ENCODE assay signal across 8 cellular contexts in the genomic region with DNA sequence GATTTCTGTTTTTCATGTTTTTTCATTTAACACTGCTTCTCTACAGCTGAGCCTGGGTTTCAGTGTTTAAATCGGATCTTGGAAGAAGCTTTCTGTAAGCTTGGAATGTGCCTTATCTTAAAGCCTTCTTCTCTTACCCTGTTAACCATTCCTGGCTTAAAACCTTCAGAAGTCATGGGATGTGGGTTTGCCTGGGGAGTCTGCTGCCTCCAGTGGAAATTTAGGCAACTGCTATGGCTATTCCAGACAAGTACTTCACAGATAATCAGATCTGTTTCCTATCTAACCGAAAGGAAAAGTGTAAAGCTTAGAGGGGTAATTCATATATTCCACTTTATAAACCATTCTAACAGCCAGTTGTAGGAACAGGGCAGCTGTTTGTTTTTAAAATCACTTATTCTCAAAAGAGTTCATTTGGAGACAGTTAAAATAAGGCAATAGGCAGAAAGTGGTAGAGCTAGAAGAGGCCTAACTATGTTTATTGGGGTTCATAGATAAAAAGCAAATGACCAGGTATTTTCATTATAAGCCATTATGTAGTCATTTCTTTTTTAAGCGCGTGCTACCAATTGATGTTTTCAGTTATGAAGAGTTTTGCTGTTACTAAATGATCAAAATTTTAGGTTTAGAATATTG.
DNase-seq lines count a peak whose midpoint lies in the region; ATAC-seq and TF ChIP-seq lines count a peak whose summit lies in the region.

No MANE protein-coding gene starts in this region.

- no peaks in the 10 kb centered on the region for H3K27me3 ChIP-seq in GM06990 (replicated peaks; ENCODE audit: control insufficient read depth, insufficient read depth, low read length)
- H3K27me3 ChIP-seq in MM.1S (replicated peaks; ENCODE audit: insufficient read depth, low read length): no peaks in the 10 kb centered on the region
- no peaks in the 10 kb centered on the region for H3K27me3 ChIP-seq in adipocyte (replicated peaks; ENCODE audit: control insufficient read depth, insufficient read depth, low read length)
- no peaks in the 10 kb centered on the region for H3K27me3 ChIP-seq in hepatocyte
- H3K27me3 ChIP-seq in testis: no peaks in the 10 kb centered on the region
- H3K27me3 ChIP-seq in effector memory CD4-positive, alpha-beta T cell (replicated peaks; ENCODE audit: control insufficient read depth, insufficient read depth, low read length, poor library complexity, severe bottlenecking): no peaks in the 10 kb centered on the region

- intact Hi-C loops in testis (cut with DNase I; ENCODE audit: low total_unique reads): no loop called here

- no peak for DNase-seq in GM06990 (ENCODE audit: extremely low read depth, insufficient read length)
- DNase-seq in MM.1S: no peak
- DNase-seq in adipocyte (ENCODE audit: low read depth): peak; percentile 71
- peak; percentile 71 for DNase-seq in hepatocyte (ENCODE audit: low spot score)
- peak; percentile 45 for DNase-seq in testis
- no peak for DNase-seq in effector memory CD4-positive, alpha-beta T cell

- no peaks in the 10 kb centered on the region for H3K9me2 ChIP-seq in MM.1S (replicated peaks; ENCODE audit: insufficient read depth, low read length)
- H3K9me2 ChIP-seq in hepatocyte (replicated peaks; ENCODE audit: insufficient read depth): no peaks in the 10 kb centered on the region

- peak; percentile 62 for TF ChIP-seq CTCF in GM06990 (IDR thresholded peaks at IDR 0.05; ENCODE audit: insufficient read depth, low read length, poor library complexity, severe bottlenecking)
- TF ChIP-seq CTCF in MM.1S (IDR thresholded peaks at IDR 0.05; ENCODE audit: low read length): peak; percentile 61
- peak; percentile 80 for TF ChIP-seq CTCF in hepatocyte (IDR thresholded peaks at IDR 0.05; ENCODE audit: poor library complexity)
- peak; percentile 33 to 73 (median 62) for TF ChIP-seq CTCF in testis (IDR thresholded peaks at IDR 0.05)

- H3K36me3 ChIP-seq in GM06990 (ENCODE audit: control insufficient read depth, insufficient read depth, low read length) (no peaks in the 10 kb centered on the region), MM.1S (replicated peaks; ENCODE audit: insufficient read depth, low read length) (no peaks in the 10 kb centered on the region), adipocyte (ENCODE audit: control insufficient read depth, insufficient read depth, low read length, severe bottlenecking) (no peaks in the 10 kb centered on the region), hepatocyte (replicated peaks; ENCODE audit: insufficient read depth, low read depth) (no peaks in the 10 kb centered on the region), testis (ENCODE audit: low read depth, missing control alignments) (no peaks in the 10 kb centered on the region)
- H3K36me3 ChIP-seq in effector memory CD4-positive, alpha-beta T cell (ENCODE audit: control insufficient read depth, insufficient read depth, low read length): no peaks in the 10 kb centered on the region

- no peaks in the 10 kb centered on the region for H3K9me3 ChIP-seq in MM.1S (replicated peaks; ENCODE audit: insufficient read depth, low read length)
- H3K9me3 ChIP-seq in adipocyte (ENCODE audit: control insufficient read depth, low read length): no peaks in the 10 kb centered on the region
- no peaks in the 10 kb centered on the region for H3K9me3 ChIP-seq in hepatocyte (ENCODE audit: low read depth)
- H3K9me3 ChIP-seq in testis: no peaks in the 10 kb centered on the region
- no peaks in the 10 kb centered on the region for H3K9me3 ChIP-seq in effector memory CD4-positive, alpha-beta T cell (ENCODE audit: control insufficient read depth, low read length)

- H3K4me1 ChIP-seq in MM.1S (ENCODE audit: low read length) (peaks cover 17% of the 10 kb centered on the region), adipocyte (ENCODE audit: control insufficient read depth, insufficient read depth, low read length) (peaks cover 13% of the 10 kb centered on the region), hepatocyte (ENCODE audit: insufficient read depth) (peaks cover 7% of the 10 kb centered on the region), testis (no peaks in the 10 kb centered on the region)
- H3K4me1 ChIP-seq in effector memory CD4-positive, alpha-beta T cell (ENCODE audit: control insufficient read depth, insufficient read depth, low read length, poor library complexity, severe bottlenecking): no peaks in the 10 kb centered on the region

- H3K79me2 ChIP-seq in MM.1S (ENCODE audit: low read length) (no peaks in the 10 kb centered on the region), hepatocyte (peaks cover 40% of the 10 kb centered on the region)

- H3K4me2 ChIP-seq in MM.1S (ENCODE audit: low read depth, low read length) (no peak overlapping the region), hepatocyte (peak overlapping the region; percentile 10)

- ATAC-seq in GM18517 (IDR thresholded peaks at IDR 0.05; ENCODE audit: unreplicated experiment) (no peak), HG02885 (IDR thresholded peaks at IDR 0.05; ENCODE audit: poor library complexity, unreplicated experiment) (no peak)

- H3K27ac ChIP-seq in MM.1S (ENCODE audit: low read length): no peak overlapping the region
- no peak overlapping the region for H3K27ac ChIP-seq in hepatocyte
- H3K27ac ChIP-seq in testis: no peak overlapping the region
- H3K27ac ChIP-seq in effector memory CD4-positive, alpha-beta T cell (ENCODE audit: insufficient read depth, low read length, poor library complexity, severe bottlenecking): no peak overlapping the region

- TF ChIP-seq POLR2A in testis (IDR thresholded peaks at IDR 0.05): no peak

- H3K4me3 ChIP-seq in GM06990 (replicated peaks; ENCODE audit: low read depth, low read length): no peak overlapping the region
- H3K4me3 ChIP-seq in MM.1S (ENCODE audit: low read length): no peak overlapping the region
- no peak overlapping the region for H3K4me3 ChIP-seq in adipocyte (ENCODE audit: low read length)
- H3K4me3 ChIP-seq in hepatocyte: no peak overlapping the region
- H3K4me3 ChIP-seq in testis: no peak overlapping the region
- no peak overlapping the region for H3K4me3 ChIP-seq in effector memory CD4-positive, alpha-beta T cell (ENCODE audit: insufficient read depth, low read depth, low read length, poor library complexity, severe bottlenecking)

- H3F3A ChIP-seq in MM.1S (ENCODE audit: insufficient read depth, low read length): no peaks in the 10 kb centered on the region; the same call in 1 of the 2 replicates

- no peaks in the 10 kb centered on the region for H4K20me1 ChIP-seq in MM.1S (ENCODE audit: insufficient read depth, low read length)
- peaks cover 4% of the 10 kb centered on the region for H4K20me1 ChIP-seq in hepatocyte (ENCODE audit: insufficient read depth, poor library complexity, severe bottlenecking)

- 50% methylated on average over 4 of the region's 4 CpGs for WGBS in hepatocyte (ENCODE audit: low lambda C conversion rate, missing lambda C conversion rate)
- 62 to 71% methylated on average over 4 of the region's 4 CpGs for WGBS in testis, 2 donors

- no peak overlapping the region for H2AFZ ChIP-seq in MM.1S (ENCODE audit: low read length)
- H2AFZ ChIP-seq in hepatocyte: no peak overlapping the region

- H3K9ac ChIP-seq in MM.1S (ENCODE audit: low read length): no peak overlapping the region
- H3K9ac ChIP-seq in adipocyte (ENCODE audit: low read length): no peak overlapping the region

Comparison
In these comparisons a context has a peak if more than half of its experiments do, and no peak if none do; other contexts are left out.
1. DNase-seq: peak in adipocyte (single experiment), hepatocyte (single experiment) and testis (single experiment); none in GM06990 (single experiment), MM.1S (single experiment) and effector memory CD4-positive, alpha-beta T cell (0 of 3).
2. Peak in every context shown above with its lines, with median percentiles within 50 percentile points of each other: CTCF ChIP-seq.